In genomic region chr2:217703102-217703501, GRCh38 we compare ENCODE assay signal across 20 cellular contexts.
DNase-seq lines count a peak whose midpoint lies in the region; ATAC-seq and TF ChIP-seq lines count a peak whose summit lies in the region.
"Had no signal": no experiment of that assay in that cellular context is flagged by ENCODE, and none has a peak within 500 bp of the region (broad histone marks: within the 10 kb centered on the region; RNA-seq: fewer than 3 reads in every experiment).

No MANE protein-coding gene starts in this region.

- POLR2A ChIA-PET in CD4-positive, alpha-beta T cell (lab: Charles Lee): no interaction called here

- no peak overlapping the region for H3K27ac ChIP-seq in heart left ventricle
- no peak overlapping the region for H3K27ac ChIP-seq in body of pancreas
- peak overlapping the region; percentile 74 for H3K27ac ChIP-seq in parathyroid adenoma
- H3K27ac ChIP-seq in aorta (ENCODE audit: low read depth in 1 of 2, low read length in 2 of 2): peak overlapping the region; percentile 10 to 45
- no peak overlapping the region for H3K27ac ChIP-seq in CD4-positive, alpha-beta T cell (ENCODE audit: low read depth, low read length)

- ATAC-seq in left ventricle myocardium superior (peak; percentile 18), heart left ventricle (no peak), body of pancreas (peak; percentile 74), aorta (ENCODE audit: low FRiP score) (no peak)
- ATAC-seq in CD4-positive, alpha-beta T cell (ENCODE audit: poor library complexity): no peak

- peaks cover 0 to 11% (median 5%) of the 10 kb centered on the region in 12 donors for H3K4me1 ChIP-seq in heart left ventricle
- H3K4me1 ChIP-seq in body of pancreas: peaks cover 8% of the 10 kb centered on the region
- H3K4me1 ChIP-seq in parathyroid adenoma: peaks cover 28% of the 10 kb centered on the region
- H3K4me1 ChIP-seq in aorta (ENCODE audit: control insufficient read depth in 1 of 2, insufficient read depth in 2 of 2, low read length in 2 of 2): peaks cover 5 to 13% of the 10 kb centered on the region in 2 donors

- H3K36me3 ChIP-seq in heart left ventricle: no peaks in the 10 kb centered on the region
- H3K36me3 ChIP-seq in body of pancreas (replicated peaks in 1 of 2; ENCODE audit: insufficient read depth in 1 of 2, low read depth in 2 of 2): no peaks in the 10 kb centered on the region
- no peaks in the 10 kb centered on the region for H3K36me3 ChIP-seq in parathyroid adenoma (ENCODE audit: control insufficient read depth, insufficient read depth, low read length)
- H3K36me3 ChIP-seq in aorta (ENCODE audit: control insufficient read depth in 1 of 2, insufficient read depth in 2 of 2, low read length in 1 of 2): peaks cover 0 to 5% of the 10 kb centered on the region in 2 donors

- H3K79me2 ChIP-seq in parathyroid adenoma: peaks cover 12% of the 10 kb centered on the region

- no peak for TF ChIP-seq CTCF in heart left ventricle (IDR thresholded peaks at IDR 0.05)
- no peak for TF ChIP-seq CTCF in body of pancreas (IDR thresholded peaks at IDR 0.05)
- no peak for TF ChIP-seq CTCF in parathyroid adenoma (IDR thresholded peaks at IDR 0.05)
- no peak for TF ChIP-seq CTCF in CD4-positive, alpha-beta T cell (IDR thresholded peaks at IDR 0.05)

- 85 to 93% (median 91%) methylated on average over 5 of the region's 5 CpGs for WGBS in heart left ventricle, 4 donors
- 52 to 54% methylated on average over 5 of the region's 5 CpGs for WGBS in body of pancreas, 2 donors
- WGBS in aorta, 2 donors: 63 to 72% methylated on average over 5 of the region's 5 CpGs

- no peak for TF ChIP-seq POLR2A in heart left ventricle (IDR thresholded peaks at IDR 0.05)
- no peak for TF ChIP-seq POLR2A in body of pancreas (IDR thresholded peaks at IDR 0.05)

- H3K4me3 ChIP-seq in heart left ventricle: no peak overlapping the region
- H3K4me3 ChIP-seq in body of pancreas: no peak overlapping the region
- no peak overlapping the region for H3K4me3 ChIP-seq in parathyroid adenoma (ENCODE audit: low read depth, low read length)
- no peak overlapping the region for H3K4me3 ChIP-seq in aorta (ENCODE audit: low read length in 2 of 2)

- no peak overlapping the region for H3K4me3 Mint-ChIP-seq in CD4-positive, alpha-beta T cell
- H3K4me3 Mint-ChIP-seq: B cell, CD14-positive monocyte had no signal

- no peaks in the 10 kb centered on the region for H3K9me3 Mint-ChIP-seq in CD4-positive, alpha-beta T cell

- H3K4me1 Mint-ChIP-seq in CD4-positive, alpha-beta T cell (ENCODE audit: low read depth): no peaks in the 10 kb centered on the region
- H3K4me1 Mint-ChIP-seq: B cell, CD14-positive monocyte had no signal

- no peaks in the 10 kb centered on the region for H3K36me3 Mint-ChIP-seq in CD4-positive, alpha-beta T cell (ENCODE audit: low read depth)
- H3K36me3 Mint-ChIP-seq: CD14-positive monocyte had no signal

- H3K9ac ChIP-seq in parathyroid adenoma: no peak overlapping the region
- H3K9ac ChIP-seq: SK-N-SH had no signal

- H3K9me3 ChIP-seq in heart left ventricle (no peaks in the 10 kb centered on the region), body of pancreas (no peaks in the 10 kb centered on the region), parathyroid adenoma (ENCODE audit: control insufficient read depth, low read length) (no peaks in the 10 kb centered on the region), aorta (ENCODE audit: control insufficient read depth, low read length) (no peaks in the 10 kb centered on the region)
- H3K9me3 ChIP-seq in CD4-positive, alpha-beta T cell (ENCODE audit: control insufficient read depth, low read length): no peaks in the 10 kb centered on the region
- H3K9me3 ChIP-seq: SK-N-SH had no signal

- intact Hi-C loops in left ventricle myocardium superior (cut with micrococcal nuclease) (no loop called here), heart left ventricle (cut with DNase I) (loop anchor here in 1 of 10 donors (10.0 kb wide), 1 partner anchor 1188 kb away; no protein-coding TSS in a partner anchor), body of pancreas (cut with DNase I) (no loop called here), aorta (cut with DNase I) (no loop called here)
- intact Hi-C loops in CD4-positive, alpha-beta T cell (cut with DNase I, micrococcal nuclease): no loop called here

- H3K27ac Mint-ChIP-seq in CD4-positive, alpha-beta T cell: no peak overlapping the region
- H3K27ac Mint-ChIP-seq: B cell, CD14-positive monocyte had no signal

- no peak for DNase-seq in left ventricle myocardium superior
- DNase-seq in heart left ventricle: no peak
- DNase-seq in body of pancreas: peak; percentile 55 to 91 (median 82)
- DNase-seq in aorta: no peak
- DNase-seq in NCI-H2227 treated with DMSO at 0.1 percent for 48 hours (lab: John Stamatoyannopoulos, UW): no peak
- no peak for DNase-seq in CD4-positive, alpha-beta T cell
- DNase-seq in SW 1271 (lab: John Stamatoyannopoulos, UW): no peak
- DNase-seq: GDM1; KBM-7; MM.1S; NCI-H1092; NCI-H1436; NCI-H187 treated with DMSO at 0.1 percent for 48 hours; NCI-H446 treated with DMSO at 0.1 percent for 48 hours; NK-92 treated with Interleukin-12 subunit alpha and Interleukin-12 subunit beta, amount 100 ng/mL, for 24 hours; SIG-M5; SK-N-SH had no signal

- CTCF ChIA-PET in CD4-positive, alpha-beta T cell (lab: Charles Lee): no interaction called here

- H3K27me3 ChIP-seq in heart left ventricle: no peaks in the 10 kb centered on the region
- H3K27me3 ChIP-seq in body of pancreas: no peaks in the 10 kb centered on the region
- no peaks in the 10 kb centered on the region for H3K27me3 ChIP-seq in parathyroid adenoma (ENCODE audit: control insufficient read depth, insufficient read depth, low read length)
- no peaks in the 10 kb centered on the region for H3K27me3 ChIP-seq in aorta (ENCODE audit: control insufficient read depth in 1 of 2, insufficient read depth in 2 of 2, low read length in 1 of 2)
- no peaks in the 10 kb centered on the region for H3K27me3 ChIP-seq in CD4-positive, alpha-beta T cell (ENCODE audit: control insufficient read depth, insufficient read depth, low read length)

- H2AFZ ChIP-seq in parathyroid adenoma: no peak overlapping the region

- peaks cover 34% of the 10 kb centered on the region for H3K27me3 Mint-ChIP-seq in CD4-positive, alpha-beta T cell

- H3K4me2 ChIP-seq in parathyroid adenoma (ENCODE audit: low read length): no peak overlapping the region
- H3K4me2 ChIP-seq: SK-N-SH had no signal

Comparison
In these comparisons a context has a peak if more than half of its experiments do, and no peak if none do; other contexts are left out.
1. ATAC-seq: peak in left ventricle myocardium superior (single experiment) and body of pancreas (single experiment); none in heart left ventricle (0 of 4), aorta (single experiment) and CD4-positive, alpha-beta T cell (single experiment).
2. DNase-seq: peak in body of pancreas (4 of 4); none in left ventricle myocardium superior (single experiment), heart left ventricle (0 of 5), aorta (0 of 2), NCI-H2227 treated with DMSO at 0.1 percent for 48 hours (single experiment), CD4-positive, alpha-beta T cell (0 of 10) and SW 1271 (0 of 2).
3. H3K27ac ChIP-seq: peak in parathyroid adenoma (single experiment) and aorta (2 of 2); none in heart left ventricle (0 of 12), body of pancreas (0 of 4) and CD4-positive, alpha-beta T cell (single experiment).